In genomic region chr1:29281531-29281930, GRCh38 we compare ENCODE assay signal across 25 cellular contexts.
"Had no signal": no experiment of that assay in that cellular context is flagged by ENCODE, and none has a peak within 500 bp of the region (broad histone marks: within the 10 kb centered on the region; RNA-seq: fewer than 3 reads in every experiment).

No MANE protein-coding gene starts in this region.

- DNase-seq: activated CD4-positive, alpha-beta T cell treated with anti-CD3 and anti-CD28 coated beads for 4 hours; activated CD4-positive, alpha-beta T cell treated with anti-CD3 and anti-CD28 coated beads, Interleukin-2, amount 50 U/mL, for 4 hours; activated CD8-positive, alpha-beta memory T cell treated with anti-CD3 and anti-CD28 coated beads, Interleukin-2, amount 50 U/mL, for 48 hours; activated CD8-positive, alpha-beta T cell treated with anti-CD3 and anti-CD28 coated beads, Interleukin-2, amount 10 ng/mL, durations not matched to agents 7 days and 5 days; activated naive CD4-positive, alpha-beta T cell treated with anti-CD3 and anti-CD28 coated beads, Interleukin-2, amount 50 U/mL, for 16 hours; activated naive CD8-positive, alpha-beta T cell treated with anti-CD3 and anti-CD28 coated beads, Interleukin-2, amount 10 ng/mL, durations not matched to agents 7 days and 5 days; activated T-cell treated with anti-CD3 and anti-CD28 coated beads, Interleukin-2, amount 50 U/mL, for 1 hour; anterior cingulate cortex; caudate nucleus; KBM-7; NCI-H1048; NCI-H146; NCI-H187 treated with DMSO at 0.1 percent for 48 hours; NCI-H2081 treated with DMSO at 0.1 percent for 48 hours; NCI-H446; NCI-H774; NK-92 treated with Interleukin-12 subunit alpha and Interleukin-12 subunit beta, amount 100 ng/mL, for 24 hours; OCI-M1; SK-N-SH; T-helper 1 cell had no signal

- H3K27me3 ChIP-seq: adrenal gland, SJCRH30 had no signal

- H3K4me3 ChIP-seq: adrenal gland, SJCRH30 had no signal

- H3K36me3 Mint-ChIP-seq: activated naive CD8-positive, alpha-beta T cell treated with anti-CD3 and anti-CD28 coated beads, Interleukin-2, amount 10 ng/mL, durations not matched to agents 7 days and 5 days had no signal

- H3K27ac Mint-ChIP-seq: activated CD8-positive, alpha-beta T cell treated with anti-CD3 and anti-CD28 coated beads, Interleukin-2, amount 10 ng/mL, durations not matched to agents 7 days and 5 days; activated naive CD8-positive, alpha-beta T cell treated with anti-CD3 and anti-CD28 coated beads, Interleukin-2, amount 10 ng/mL, durations not matched to agents 7 days and 5 days had no signal

- H3K27ac ChIP-seq: RWPE1, SJCRH30, VCaP had no signal

- H3K36me3 ChIP-seq: adrenal gland had no signal

- H3K9me3 ChIP-seq: adrenal gland, SJCRH30, SK-N-SH had no signal

- H3K4me3 Mint-ChIP-seq: activated CD8-positive, alpha-beta T cell treated with anti-CD3 and anti-CD28 coated beads, Interleukin-2, amount 10 ng/mL, durations not matched to agents 7 days and 5 days; activated naive CD8-positive, alpha-beta T cell treated with anti-CD3 and anti-CD28 coated beads, Interleukin-2, amount 10 ng/mL, durations not matched to agents 7 days and 5 days had no signal

- ATAC-seq: activated CD4-positive, CD25-positive, alpha-beta regulatory T cell treated with anti-CD3 and anti-CD28 coated beads, Interleukin-2, amount 50 U/mL, for 24 hours; activated CD8-positive, alpha-beta T cell treated with anti-CD3 and anti-CD28 coated beads, Interleukin-2, amount 10 ng/mL, durations not matched to agents 7 days and 5 days had no signal

- H3K9me3 Mint-ChIP-seq: activated naive CD8-positive, alpha-beta T cell treated with anti-CD3 and anti-CD28 coated beads, Interleukin-2, amount 10 ng/mL, durations not matched to agents 7 days and 5 days had no signal

- H3K4me1 ChIP-seq: SJCRH30 had no signal
